Comparison of ENCODE assay signal across 1 cellular context in genomic region chr10:104099941-104100340, GRCh38.
TF ChIP-seq lines count a peak whose summit lies in the region.

No MANE protein-coding gene starts in this region.

TF ChIP-seq in IMR-90, 13 proteins besides CTCF, POLR2A, EP300 and RAD21 (continued from another document):
- TF ChIP-seq CHD1 (IDR thresholded peaks at IDR 0.05; ENCODE audit: low read depth, low read length): no peak
- TF ChIP-seq RFX5 (IDR thresholded peaks at IDR 0.05; ENCODE audit: low read depth, low read length): no peak
- TF ChIP-seq MAFK (IDR thresholded peaks at IDR 0.05; ENCODE audit: low read depth, low read length): no peak
- TF ChIP-seq FOS (IDR thresholded peaks at IDR 0.05; ENCODE audit: low read depth, low read length): no peak
- TF ChIP-seq CEBPB (IDR thresholded peaks at IDR 0.05; ENCODE audit: low read depth, low read length): no peak
- no peak for TF ChIP-seq RCOR1 (IDR thresholded peaks at IDR 0.05; ENCODE audit: insufficient replicate concordance, low read length)
- TF ChIP-seq BHLHE40 (IDR thresholded peaks at IDR 0.05; ENCODE audit: low read depth, low read length): no peak
- TF ChIP-seq MAZ (IDR thresholded peaks at IDR 0.05; ENCODE audit: borderline replicate concordance, low read depth, low read length): no peak
- TF ChIP-seq SMC3 (IDR thresholded peaks at IDR 0.05; ENCODE audit: low read depth, low read length): no peak
- TF ChIP-seq, protein P1, sequence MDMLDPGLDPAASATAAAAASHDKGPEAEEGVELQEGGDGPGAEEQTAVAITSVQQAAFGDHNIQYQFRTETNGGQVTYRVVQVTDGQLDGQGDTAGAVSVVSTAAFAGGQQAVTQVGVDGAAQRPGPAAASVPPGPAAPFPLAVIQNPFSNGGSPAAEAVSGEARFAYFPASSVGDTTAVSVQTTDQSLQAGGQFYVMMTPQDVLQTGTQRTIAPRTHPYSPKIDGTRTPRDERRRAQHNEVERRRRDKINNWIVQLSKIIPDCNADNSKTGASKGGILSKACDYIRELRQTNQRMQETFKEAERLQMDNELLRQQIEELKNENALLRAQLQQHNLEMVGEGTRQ (IDR thresholded peaks at IDR 0.05; ENCODE audit: low read depth, low read length): no peak
- no peak for TF ChIP-seq MXI1 (IDR thresholded peaks at IDR 0.05; ENCODE audit: borderline replicate concordance, low read depth, low read length)
- no peak for TF ChIP-seq NFE2L2 (IDR thresholded peaks at IDR 0.05; ENCODE audit: low read depth, low read length)
